In the genomic region with DNA sequence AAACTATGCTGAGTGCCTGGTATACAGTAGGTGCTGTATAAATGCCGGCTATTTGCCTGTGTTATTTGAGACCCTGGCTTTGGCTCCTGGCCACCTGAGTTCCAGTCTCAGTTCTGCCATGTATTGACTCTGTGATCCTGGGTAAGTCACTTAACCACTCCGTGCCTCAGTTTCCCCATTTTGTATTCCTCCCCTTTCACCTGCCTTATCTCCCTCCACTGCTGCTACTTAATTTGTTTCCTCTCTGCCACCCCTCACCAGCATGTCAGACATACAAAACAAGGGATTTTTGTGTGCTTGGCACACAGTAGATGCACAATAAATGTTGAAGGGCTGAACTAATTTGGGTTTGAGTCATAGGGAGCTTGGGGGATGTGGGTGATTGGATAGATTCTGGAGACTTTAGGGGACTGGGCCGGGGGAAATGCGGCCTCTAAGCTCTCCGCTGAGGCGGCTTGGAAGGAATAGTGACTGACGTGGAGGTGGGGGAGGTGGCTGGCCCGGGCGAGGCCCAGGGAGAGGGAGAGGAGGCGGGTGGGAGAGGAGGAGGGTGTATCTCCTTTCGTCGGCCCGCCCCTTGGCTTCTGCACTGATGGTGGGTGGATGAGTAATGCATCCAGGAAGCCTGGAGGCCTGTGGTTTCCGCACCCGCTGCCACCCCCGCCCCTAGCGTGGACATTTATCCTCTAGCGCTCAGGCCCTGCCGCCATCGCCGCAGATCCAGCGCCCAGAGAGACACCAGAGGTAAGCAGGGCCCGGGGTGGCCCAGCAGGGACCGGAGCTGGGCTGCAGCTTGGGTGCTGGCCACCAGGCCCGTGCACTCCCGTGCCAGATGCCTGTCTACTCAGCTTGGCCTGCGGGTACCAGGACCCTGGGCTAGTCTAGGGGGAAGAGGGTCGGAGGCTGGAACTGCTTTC, we compare ENCODE assay signal across 1 cellular context.
TF ChIP-seq lines count a peak whose summit lies in the region.

TIMP1 (plus strand) TSS at position 706 of the 917 bp plus-strand sequence. CDS start 980 bp downstream, outside the sequence.

TF ChIP-seq in HEK293, 187 proteins besides CTCF, POLR2A, EP300 and RAD21 (continued from another document and continues in another):
- TF ChIP-seq, protein P1, sequence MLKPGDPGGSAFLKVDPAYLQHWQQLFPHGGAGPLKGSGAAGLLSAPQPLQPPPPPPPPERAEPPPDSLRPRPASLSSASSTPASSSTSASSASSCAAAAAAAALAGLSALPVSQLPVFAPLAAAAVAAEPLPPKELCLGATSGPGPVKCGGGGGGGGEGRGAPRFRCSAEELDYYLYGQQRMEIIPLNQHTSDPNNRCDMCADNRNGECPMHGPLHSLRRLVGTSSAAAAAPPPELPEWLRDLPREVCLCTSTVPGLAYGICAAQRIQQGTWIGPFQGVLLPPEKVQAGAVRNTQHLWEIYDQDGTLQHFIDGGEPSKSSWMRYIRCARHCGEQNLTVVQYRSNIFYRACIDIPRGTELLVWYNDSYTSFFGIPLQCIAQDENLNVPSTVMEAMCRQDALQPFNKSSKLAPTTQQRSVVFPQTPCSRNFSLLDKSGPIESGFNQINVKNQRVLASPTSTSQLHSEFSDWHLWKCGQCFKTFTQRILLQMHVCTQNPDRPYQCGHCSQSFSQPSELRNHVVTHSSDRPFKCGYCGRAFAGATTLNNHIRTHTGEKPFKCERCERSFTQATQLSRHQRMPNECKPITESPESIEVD (tag by site-specific recombination; IDR thresholded peaks at IDR 0.05), result no peak
- peak; percentile 86 for TF ChIP-seq ZNF366 (tag by site-specific recombination; conservative IDR thresholded peaks at IDR 0.05)
- TF ChIP-seq ZNF214 (tag by site-specific recombination; IDR thresholded peaks at IDR 0.05; ENCODE audit: borderline replicate concordance), result no peak
- no peak for TF ChIP-seq ZNF2 (tag by site-specific recombination; IDR thresholded peaks at IDR 0.05)
- peak; percentile 69; the same call in 1 of the 2 replicates for TF ChIP-seq ZNF660 (tag by site-specific recombination; IDR thresholded peaks at IDR 0.05)
- TF ChIP-seq ZNF785 (tag by site-specific recombination; IDR thresholded peaks at IDR 0.05), result no peak
- TF ChIP-seq, protein P2, sequence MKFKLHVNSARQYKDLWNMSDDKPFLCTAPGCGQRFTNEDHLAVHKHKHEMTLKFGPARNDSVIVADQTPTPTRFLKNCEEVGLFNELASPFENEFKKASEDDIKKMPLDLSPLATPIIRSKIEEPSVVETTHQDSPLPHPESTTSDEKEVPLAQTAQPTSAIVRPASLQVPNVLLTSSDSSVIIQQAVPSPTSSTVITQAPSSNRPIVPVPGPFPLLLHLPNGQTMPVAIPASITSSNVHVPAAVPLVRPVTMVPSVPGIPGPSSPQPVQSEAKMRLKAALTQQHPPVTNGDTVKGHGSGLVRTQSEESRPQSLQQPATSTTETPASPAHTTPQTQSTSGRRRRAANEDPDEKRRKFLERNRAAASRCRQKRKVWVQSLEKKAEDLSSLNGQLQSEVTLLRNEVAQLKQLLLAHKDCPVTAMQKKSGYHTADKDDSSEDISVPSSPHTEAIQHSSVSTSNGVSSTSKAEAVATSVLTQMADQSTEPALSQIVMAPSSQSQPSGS (tag by site-specific recombination; IDR thresholded peaks at IDR 0.05; ENCODE audit: low read depth), result no peak
- TF ChIP-seq, protein P3, sequence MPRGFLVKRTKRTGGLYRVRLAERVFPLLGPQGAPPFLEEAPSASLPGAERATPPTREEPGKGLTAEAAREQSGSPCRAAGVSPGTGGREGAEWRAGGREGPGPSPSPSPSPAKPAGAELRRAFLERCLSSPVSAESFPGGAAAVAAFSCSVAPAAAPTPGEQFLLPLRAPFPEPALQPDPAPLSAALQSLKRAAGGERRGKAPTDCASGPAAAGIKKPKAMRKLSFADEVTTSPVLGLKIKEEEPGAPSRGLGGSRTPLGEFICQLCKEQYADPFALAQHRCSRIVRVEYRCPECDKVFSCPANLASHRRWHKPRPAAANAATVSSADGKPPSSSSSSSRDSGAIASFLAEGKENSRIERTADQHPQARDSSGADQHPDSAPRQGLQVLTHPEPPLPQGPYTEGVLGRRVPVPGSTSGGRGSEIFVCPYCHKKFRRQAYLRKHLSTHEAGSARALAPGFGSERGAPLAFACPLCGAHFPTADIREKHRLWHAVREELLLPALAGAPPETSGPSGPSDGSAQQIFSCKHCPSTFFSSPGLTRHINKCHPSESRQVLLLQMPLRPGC (tag by site-specific recombination; IDR thresholded peaks at IDR 0.05), result no peak
- 0 out of 2 replicates have a peak, but pooled peaks have one; percentile 25 for TF ChIP-seq MZF1 (tag by site-specific recombination; IDR thresholded peaks at IDR 0.05; ENCODE audit: borderline replicate concordance)
- no peak for TF ChIP-seq ZNF692 (tag by site-specific recombination; IDR thresholded peaks at IDR 0.05)
- TF ChIP-seq ZFP41 (tag by site-specific recombination; IDR thresholded peaks at IDR 0.05; ENCODE audit: borderline replicate concordance), result no peak
- TF ChIP-seq ZNF157 (tag by site-specific recombination; IDR thresholded peaks at IDR 0.05), result no peak
- no peak for TF ChIP-seq ZNF19 (tag by site-specific recombination; IDR thresholded peaks at IDR 0.05; ENCODE audit: low read depth)
- no peak for TF ChIP-seq HOXA7 (CRISPR knock-in tag; IDR thresholded peaks at IDR 0.05; ENCODE audit: borderline replicate concordance)
- peak; percentile 64 for TF ChIP-seq GLIS1 (tag by site-specific recombination; IDR thresholded peaks at IDR 0.05)
- TF ChIP-seq, protein P4, sequence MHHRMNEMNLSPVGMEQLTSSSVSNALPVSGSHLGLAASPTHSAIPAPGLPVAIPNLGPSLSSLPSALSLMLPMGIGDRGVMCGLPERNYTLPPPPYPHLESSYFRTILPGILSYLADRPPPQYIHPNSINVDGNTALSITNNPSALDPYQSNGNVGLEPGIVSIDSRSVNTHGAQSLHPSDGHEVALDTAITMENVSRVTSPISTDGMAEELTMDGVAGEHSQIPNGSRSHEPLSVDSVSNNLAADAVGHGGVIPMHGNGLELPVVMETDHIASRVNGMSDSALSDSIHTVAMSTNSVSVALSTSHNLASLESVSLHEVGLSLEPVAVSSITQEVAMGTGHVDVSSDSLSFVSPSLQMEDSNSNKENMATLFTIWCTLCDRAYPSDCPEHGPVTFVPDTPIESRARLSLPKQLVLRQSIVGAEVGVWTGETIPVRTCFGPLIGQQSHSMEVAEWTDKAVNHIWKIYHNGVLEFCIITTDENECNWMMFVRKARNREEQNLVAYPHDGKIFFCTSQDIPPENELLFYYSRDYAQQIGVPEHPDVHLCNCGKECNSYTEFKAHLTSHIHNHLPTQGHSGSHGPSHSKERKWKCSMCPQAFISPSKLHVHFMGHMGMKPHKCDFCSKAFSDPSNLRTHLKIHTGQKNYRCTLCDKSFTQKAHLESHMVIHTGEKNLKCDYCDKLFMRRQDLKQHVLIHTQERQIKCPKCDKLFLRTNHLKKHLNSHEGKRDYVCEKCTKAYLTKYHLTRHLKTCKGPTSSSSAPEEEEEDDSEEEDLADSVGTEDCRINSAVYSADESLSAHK (tag by site-specific recombination; IDR thresholded peaks at IDR 0.05), result no peak
- TF ChIP-seq, protein P5, sequence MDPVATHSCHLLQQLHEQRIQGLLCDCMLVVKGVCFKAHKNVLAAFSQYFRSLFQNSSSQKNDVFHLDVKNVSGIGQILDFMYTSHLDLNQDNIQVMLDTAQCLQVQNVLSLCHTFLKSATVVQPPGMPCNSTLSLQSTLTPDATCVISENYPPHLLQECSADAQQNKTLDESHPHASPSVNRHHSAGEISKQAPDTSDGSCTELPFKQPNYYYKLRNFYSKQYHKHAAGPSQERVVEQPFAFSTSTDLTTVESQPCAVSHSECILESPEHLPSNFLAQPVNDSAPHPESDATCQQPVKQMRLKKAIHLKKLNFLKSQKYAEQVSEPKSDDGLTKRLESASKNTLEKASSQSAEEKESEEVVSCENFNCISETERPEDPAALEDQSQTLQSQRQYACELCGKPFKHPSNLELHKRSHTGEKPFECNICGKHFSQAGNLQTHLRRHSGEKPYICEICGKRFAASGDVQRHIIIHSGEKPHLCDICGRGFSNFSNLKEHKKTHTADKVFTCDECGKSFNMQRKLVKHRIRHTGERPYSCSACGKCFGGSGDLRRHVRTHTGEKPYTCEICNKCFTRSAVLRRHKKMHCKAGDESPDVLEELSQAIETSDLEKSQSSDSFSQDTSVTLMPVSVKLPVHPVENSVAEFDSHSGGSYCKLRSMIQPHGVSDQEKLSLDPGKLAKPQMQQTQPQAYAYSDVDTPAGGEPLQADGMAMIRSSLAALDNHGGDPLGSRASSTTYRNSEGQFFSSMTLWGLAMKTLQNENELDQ (tag by site-specific recombination; IDR thresholded peaks at IDR 0.05; ENCODE audit: low read depth), result no peak
- no peak for TF ChIP-seq ZNF747 (tag by site-specific recombination; IDR thresholded peaks at IDR 0.05)
- TF ChIP-seq ZNF585B (tag by site-specific recombination; IDR thresholded peaks at IDR 0.05), result no peak
- no peak for TF ChIP-seq ZNF776 (tag by site-specific recombination; IDR thresholded peaks at IDR 0.05; ENCODE audit: borderline replicate concordance)
- no peak; the same call in 1 of the 2 replicates for TF ChIP-seq KLF17 (tag by site-specific recombination; IDR thresholded peaks at IDR 0.05)
- no peak for TF ChIP-seq ZNF521 (tag by site-specific recombination; IDR thresholded peaks at IDR 0.05)
- TF ChIP-seq, protein P6, sequence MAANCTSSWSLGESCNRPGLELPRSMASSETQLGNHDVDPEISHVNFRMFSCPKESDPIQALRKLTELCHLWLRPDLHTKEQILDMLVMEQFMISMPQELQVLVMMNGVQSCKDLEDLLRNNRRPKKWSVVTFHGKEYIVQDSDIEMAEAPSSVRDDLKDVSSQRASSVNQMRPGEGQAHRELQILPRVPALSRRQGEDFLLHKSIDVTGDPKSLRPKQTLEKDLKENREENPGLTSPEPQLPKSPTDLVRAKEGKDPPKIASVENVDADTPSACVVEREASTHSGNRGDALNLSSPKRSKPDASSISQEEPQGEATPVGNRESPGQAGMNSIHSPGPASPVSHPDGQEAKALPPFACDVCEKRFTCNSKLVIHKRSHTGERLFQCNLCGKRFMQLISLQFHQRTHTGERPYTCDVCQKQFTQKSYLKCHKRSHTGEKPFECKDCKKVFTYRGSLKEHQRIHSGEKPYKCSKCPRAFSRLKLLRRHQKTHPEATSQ (tag by site-specific recombination; IDR thresholded peaks at IDR 0.05), result no peak
- TF ChIP-seq ZNF664 (tag by site-specific recombination; IDR thresholded peaks at IDR 0.05), result peak; percentile 99
- TF ChIP-seq ZNF558 (tag by site-specific recombination; IDR thresholded peaks at IDR 0.05), result no peak
- TF ChIP-seq GLI2 (tag by site-specific recombination; IDR thresholded peaks at IDR 0.05; ENCODE audit: borderline replicate concordance, low read depth), result no peak
- no peak for TF ChIP-seq SCRT1 (tag by site-specific recombination; IDR thresholded peaks at IDR 0.05; ENCODE audit: borderline replicate concordance)
- TF ChIP-seq ZNF433 (tag by site-specific recombination; IDR thresholded peaks at IDR 0.05; ENCODE audit: low read depth), result no peak
- TF ChIP-seq ZNF175 (tag by site-specific recombination; IDR thresholded peaks at IDR 0.05), result no peak
- TF ChIP-seq ZNF280D (tag by site-specific recombination; IDR thresholded peaks at IDR 0.05), result no peak
- TF ChIP-seq ZNF530 (tag by site-specific recombination; IDR thresholded peaks at IDR 0.05; ENCODE audit: low read depth), result no peak
- no peak for TF ChIP-seq MEIS1 (CRISPR knock-in tag; IDR thresholded peaks at IDR 0.05; ENCODE audit: borderline replicate concordance)
- no peak for TF ChIP-seq ZNF324 (tag by site-specific recombination; IDR thresholded peaks at IDR 0.05)
- no peak for TF ChIP-seq ZNF292 (tag by site-specific recombination; IDR thresholded peaks at IDR 0.05; ENCODE audit: borderline replicate concordance, low read depth)
- TF ChIP-seq ZSCAN30 (tag by site-specific recombination; IDR thresholded peaks at IDR 0.05), result 0 out of 2 replicates have a peak, but pooled peaks have one; percentile 39
- TF ChIP-seq ZNF10 (tag by site-specific recombination; IDR thresholded peaks at IDR 0.05), result peak; percentile 40; the same call in 1 of the 2 replicates
- TF ChIP-seq ZNF792 (tag by site-specific recombination; IDR thresholded peaks at IDR 0.05), result peak; percentile 98
